ENCODE assay signal across 8 cellular contexts in the genomic region with DNA sequence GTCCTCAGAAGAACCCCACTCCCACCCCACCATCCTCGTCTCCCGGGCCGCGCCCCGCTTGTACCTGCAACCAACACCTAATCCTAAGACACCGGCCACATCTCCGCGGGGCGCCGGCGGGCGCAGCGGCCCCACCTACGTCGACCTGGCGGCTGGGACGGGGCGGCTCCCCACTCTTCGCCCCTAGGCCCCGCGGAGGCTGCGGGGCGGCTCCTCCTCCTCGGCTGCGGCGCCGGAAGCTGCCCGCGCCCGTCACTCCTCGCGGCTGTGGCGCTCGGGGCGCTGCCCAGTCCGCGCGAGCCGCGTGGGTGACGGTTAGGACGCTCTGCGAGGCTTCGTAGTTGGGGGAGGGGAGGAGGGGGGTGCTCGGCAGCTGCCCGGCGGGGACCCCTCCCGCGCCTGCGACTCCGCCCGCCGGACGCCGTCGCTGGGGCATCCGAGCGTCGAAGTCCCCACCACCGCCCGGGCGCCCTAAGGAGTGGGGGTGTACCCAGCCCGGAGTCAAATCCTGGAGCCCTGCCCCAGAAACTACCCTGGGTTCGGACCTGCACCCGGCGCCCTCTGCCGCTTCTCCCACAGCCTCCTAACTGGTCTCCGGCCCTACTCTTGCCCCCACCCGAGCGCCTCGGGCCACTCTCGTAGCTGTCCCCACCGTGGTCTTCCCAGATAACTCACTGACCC. TPM values are rescaled to one million over a fixed set of nuclear protein-coding genes. Genes with fewer than 3 reads are reported as not detected.
DNase-seq lines count a peak whose midpoint lies in the region; ATAC-seq and TF ChIP-seq lines count a peak whose summit lies in the region.

A gene (minus strand): TSS at position 241 of the 681 bp plus-strand sequence. CDS start 17,934 bp downstream, outside the sequence.

- ATAC-seq in naive thymus-derived CD4-positive, alpha-beta T cell = peak; percentile 48
- ATAC-seq in HG03135 (IDR thresholded peaks at IDR 0.05; ENCODE audit: unreplicated experiment) = no peak

- H3K4me3 ChIP-seq in dorsolateral prefrontal cortex = peak within 1 kb of the TSS; percentile 37 to 75 (median 60)
- H3K4me3 ChIP-seq in naive thymus-derived CD4-positive, alpha-beta T cell (ENCODE audit: low read length) = no peak within 1 kb of the TSS

- no peaks in the 10 kb centered on the region for H3K9me3 ChIP-seq in naive thymus-derived CD4-positive, alpha-beta T cell (ENCODE audit: control insufficient read depth in 2 of 3, low read length in 3 of 3)

- TF ChIP-seq CTCF in dorsolateral prefrontal cortex (IDR thresholded peaks at IDR 0.05 in 54 of 56, conservative IDR thresholded peaks at IDR 0.05 in 2 of 56; ENCODE audit: low read depth in 1 of 56, partially characterized antibody in 56 of 56) = no peak

- H3K9me3 Mint-ChIP-seq in naive thymus-derived CD4-positive, alpha-beta T cell = peaks cover 0 to 2% (median 0%) of the 10 kb centered on the region in 11 donors

- H3K4me3 Mint-ChIP-seq in naive thymus-derived CD4-positive, alpha-beta T cell = peak within 1 kb of the TSS; percentile 53 to 81 (median 72)

- H3K36me3 Mint-ChIP-seq in naive thymus-derived CD4-positive, alpha-beta T cell = peaks cover 0 to 2% (median 0%) of the 10 kb centered on the region in 5 donors

- POLR2A ChIA-PET in naive thymus-derived CD4-positive, alpha-beta T cell (lab: Charles Lee) = interaction anchor here (0.6 kb wide), 1 partner anchor 8 kb away, joined by 7 read pairs; no protein-coding TSS in a partner anchor

- H3K36me3 ChIP-seq in naive thymus-derived CD4-positive, alpha-beta T cell (ENCODE audit: control insufficient read depth in 2 of 3, insufficient read depth in 3 of 3, low read length in 3 of 3) = no peaks in the 10 kb centered on the region

- peak within 1 kb of the TSS in 2 of 59 donors; percentile 10 to 18 for H3K27ac ChIP-seq in dorsolateral prefrontal cortex
- H3K27ac ChIP-seq in naive thymus-derived CD4-positive, alpha-beta T cell (ENCODE audit: low read depth, low read length) = no peak within 1 kb of the TSS

- H3K4me1 Mint-ChIP-seq in naive thymus-derived CD4-positive, alpha-beta T cell = peaks cover 3 to 13% (median 5%) of the 10 kb centered on the region in 7 donors

- CTCF ChIA-PET in naive thymus-derived CD4-positive, alpha-beta T cell (lab: Charles Lee) = no interaction called here

- no peak within 1 kb of the TSS for H3K27ac Mint-ChIP-seq in naive thymus-derived CD4-positive, alpha-beta T cell

- H3K27me3 ChIP-seq in dorsolateral prefrontal cortex = peaks cover 0 to 5% (median 0%) of the 10 kb centered on the region in 45 donors
- H3K27me3 ChIP-seq in naive thymus-derived CD4-positive, alpha-beta T cell (ENCODE audit: control insufficient read depth in 2 of 2, insufficient read depth in 2 of 2, low read length in 2 of 2) = no peaks in the 10 kb centered on the region

- intact Hi-C loops in dorsolateral prefrontal cortex (cut with DNase I) = loop anchor here in 1 of 2 donors (10.0 kb wide), 1 partner anchor 236 kb away; no protein-coding TSS in a partner anchor
- intact Hi-C loops in naive thymus-derived CD4-positive, alpha-beta T cell (cut with micrococcal nuclease) = no loop called here

- DNase-seq in AG08396 (ENCODE audit: low spot score) (peak; percentile 58), HuH-7.5 (ENCODE audit: low spot score) (peak; percentile 27), dorsolateral prefrontal cortex (no peak), NCI-H2081 (lab: John Stamatoyannopoulos, UW) (no peak), dermis blood vessel endothelial cell (no peak), SW480 (ENCODE audit: low spot score) (no peak)
- peak in 2 of 9 donors; percentile 6 to 22 for DNase-seq in naive thymus-derived CD4-positive, alpha-beta T cell

- H3K4me1 ChIP-seq in naive thymus-derived CD4-positive, alpha-beta T cell (ENCODE audit: control insufficient read depth in 2 of 2, insufficient read depth in 2 of 2, low read length in 2 of 2) = no peaks in the 10 kb centered on the region

- H3K27me3 Mint-ChIP-seq in naive thymus-derived CD4-positive, alpha-beta T cell = peaks cover 31 to 53% (median 38%) of the 10 kb centered on the region in 5 donors

RNA-seq across cellular contexts. Expression of the gene that starts here (rescaled TPM):
- 1 to 10 TPM; 1.1 to 8.1 (median 3.1) TPM for total RNA-seq in dorsolateral prefrontal cortex
- not detected for total RNA-seq in naive thymus-derived CD4-positive, alpha-beta T cell
- polyA plus RNA-seq in naive thymus-derived CD4-positive, alpha-beta T cell = not detected
- not detected in 2 replicates for total RNA-seq in dermis blood vessel endothelial cell

Comparison
In these comparisons a context has a peak if more than half of its experiments do, and no peak if none do; other contexts are left out.
1. Peak in ATAC-seq in naive thymus-derived CD4-positive, alpha-beta T cell; RNA of the gene not detected or under 1 TPM.
2. DNase-seq: peak in AG08396 (single experiment) and HuH-7.5 (single experiment); none in dorsolateral prefrontal cortex (0 of 10), NCI-H2081 (0 of 2), dermis blood vessel endothelial cell (single experiment) and SW480 (single experiment).